ENCODE assay signal across 1 cellular context in genomic region chr5:93186031-93186682, GRCh38.
TF ChIP-seq lines count a peak whose summit lies in the region.

No MANE protein-coding gene starts in this region.

TF ChIP-seq in HCT116, 20 proteins besides CTCF, POLR2A, EP300 and RAD21 (continued from another document):
- 0 out of 2 replicates have a peak, but pooled peaks have one; percentile 24 for TF ChIP-seq POLR2AphosphoS5 (IDR thresholded peaks at IDR 0.05; ENCODE audit: low read depth, low read length)
- TF ChIP-seq ZBTB33 (IDR thresholded peaks at IDR 0.05; ENCODE audit: extremely low read depth, insufficient replicate concordance, low read length), result no peak
